8 cellular contexts compared by ENCODE assay signal in the genomic region with DNA sequence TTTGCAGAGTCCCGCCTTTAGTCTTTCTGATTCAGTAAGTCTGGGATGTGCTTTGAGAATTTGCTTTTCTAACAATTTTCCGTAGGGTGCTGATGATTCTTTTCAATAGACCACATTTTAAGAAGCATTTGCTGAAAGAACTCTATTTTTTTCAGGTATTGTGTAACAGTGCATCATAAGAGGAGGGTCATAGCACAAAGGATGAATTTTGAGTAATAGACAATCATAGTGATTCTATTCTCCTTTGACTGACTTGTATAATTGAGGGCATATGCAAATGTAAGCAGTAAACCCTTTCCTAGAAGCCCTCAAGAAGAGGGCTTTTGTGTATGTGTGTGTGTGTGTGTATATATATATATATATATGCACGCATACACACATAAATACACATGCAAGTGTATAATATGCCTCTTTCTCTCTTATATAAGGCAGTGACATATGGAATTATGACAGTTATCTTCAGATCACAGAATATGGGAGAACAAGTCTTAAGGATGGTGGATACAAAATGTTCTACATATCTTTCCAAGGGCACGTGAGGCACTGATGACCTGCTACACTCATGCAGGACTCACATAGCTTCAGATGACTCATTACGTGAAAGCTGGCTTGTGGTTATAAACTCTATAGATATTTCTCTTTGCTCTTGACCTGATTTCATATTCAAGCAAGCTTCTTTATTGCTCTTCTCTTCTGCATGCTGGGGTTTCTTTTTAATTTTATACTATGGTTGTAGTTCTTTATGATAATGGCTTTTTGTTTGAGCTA. TPM values are rescaled to one million over a fixed set of nuclear protein-coding genes. Genes with fewer than 3 reads are reported as not detected.
DNase-seq lines count a peak whose midpoint lies in the region; ATAC-seq lines count a peak whose summit lies in the region.

No MANE protein-coding gene starts in this region.

- no peak overlapping the region for H3K18ac ChIP-seq in mesenchymal stem cell (ENCODE audit: low read depth in 1 of 2, low read length in 2 of 2)

- H3K4me2 ChIP-seq in mesenchymal stem cell (ENCODE audit: low read length, poor library complexity, severe bottlenecking) = no peak overlapping the region

- H3K4me3 Mint-ChIP-seq in activated naive CD4-positive, alpha-beta T cell treated with anti-CD3 and anti-CD28 coated beads, Interleukin-2, amount 50 U/mL, for 24 hours = no peak overlapping the region

- no peak overlapping the region for H3K23ac ChIP-seq in mesenchymal stem cell (ENCODE audit: low read length in 2 of 2)

- 100% methylated on average over 2 of the region's 5 CpGs for WGBS in mesenchymal stem cell

- no peak overlapping the region for H3K14ac ChIP-seq in mesenchymal stem cell (ENCODE audit: low read length in 2 of 2)

- H3K79me1 ChIP-seq in mesenchymal stem cell (replicated peaks; ENCODE audit: low read length, poor library complexity, severe bottlenecking) = no peaks in the 10 kb centered on the region

- no peak overlapping the region for H3K27ac ChIP-seq in mesenchymal stem cell (ENCODE audit: low read length, poor library complexity, severe bottlenecking)
- no peak overlapping the region for H3K27ac ChIP-seq in effector memory CD4-positive, alpha-beta T cell (ENCODE audit: insufficient read depth, low read length, poor library complexity, severe bottlenecking)

- H3K9ac ChIP-seq in mesenchymal stem cell (ENCODE audit: low read length) = peak overlapping the region; percentile 61

- no peak overlapping the region for H2BK120ac ChIP-seq in mesenchymal stem cell (ENCODE audit: low read depth, low read length)

- no peak overlapping the region for H2BK15ac ChIP-seq in mesenchymal stem cell (ENCODE audit: low read depth, poor library complexity, severe bottlenecking)

- peak; percentile 87 for ATAC-seq in HG03025 (IDR thresholded peaks at IDR 0.05; ENCODE audit: low FRiP score, unreplicated experiment)
- ATAC-seq in left lobe of liver = no peak

- H3K36me3 ChIP-seq in mesenchymal stem cell (ENCODE audit: control insufficient read depth in 1 of 2, insufficient read depth in 2 of 2, low read depth in 1 of 2, low read length in 2 of 2) = no peaks in the 10 kb centered on the region
- no peaks in the 10 kb centered on the region for H3K36me3 ChIP-seq in effector memory CD4-positive, alpha-beta T cell (ENCODE audit: control insufficient read depth, insufficient read depth, low read length)

- peaks cover 1% of the 10 kb centered on the region for H3K36me3 Mint-ChIP-seq in activated naive CD4-positive, alpha-beta T cell treated with anti-CD3 and anti-CD28 coated beads, Interleukin-2, amount 50 U/mL, for 24 hours

- no peak overlapping the region for H3K4ac ChIP-seq in mesenchymal stem cell (ENCODE audit: low read depth in 1 of 2, low read length in 2 of 2)

- no peaks in the 10 kb centered on the region for H3K9me3 Mint-ChIP-seq in activated naive CD4-positive, alpha-beta T cell treated with anti-CD3 and anti-CD28 coated beads, Interleukin-2, amount 50 U/mL, for 24 hours

- no peak overlapping the region for H3K4me3 ChIP-seq in mesenchymal stem cell (ENCODE audit: insufficient read depth in 1 of 2, low read depth in 1 of 2, low read length in 2 of 2)
- H3K4me3 ChIP-seq in effector memory CD4-positive, alpha-beta T cell (ENCODE audit: insufficient read depth, low read depth, low read length, poor library complexity, severe bottlenecking) = no peak overlapping the region

- no peaks in the 10 kb centered on the region for H3K4me1 ChIP-seq in mesenchymal stem cell (ENCODE audit: control insufficient read depth, insufficient read depth, low read depth, low read length)
- no peaks in the 10 kb centered on the region for H3K4me1 ChIP-seq in effector memory CD4-positive, alpha-beta T cell (ENCODE audit: control insufficient read depth, insufficient read depth, low read length, poor library complexity, severe bottlenecking)

- H2AK5ac ChIP-seq in mesenchymal stem cell (ENCODE audit: low read length, severe bottlenecking) = no peak overlapping the region

- H2BK12ac ChIP-seq in mesenchymal stem cell (ENCODE audit: low read length in 2 of 2) = no peak overlapping the region

- DNase-seq in activated naive CD4-positive, alpha-beta T cell (lab: John Stamatoyannopoulos, UW) = no peak
- DNase-seq in SW480 (ENCODE audit: low spot score) (peak; percentile 75), mesenchymal stem cell (peak; percentile 88), DMS 273 (lab: John Stamatoyannopoulos, UW; ENCODE audit: unreplicated experiment) (no peak), left lobe of liver (ENCODE audit: low spot score) (no peak)
- no peak for DNase-seq in effector memory CD4-positive, alpha-beta T cell

- H3K27me3 ChIP-seq in mesenchymal stem cell (ENCODE audit: control insufficient read depth in 1 of 2, insufficient read depth in 1 of 2, low read length in 2 of 2) = no peaks in the 10 kb centered on the region
- H3K27me3 ChIP-seq in effector memory CD4-positive, alpha-beta T cell (replicated peaks; ENCODE audit: control insufficient read depth, insufficient read depth, low read length, poor library complexity, severe bottlenecking) = no peaks in the 10 kb centered on the region

- no peaks in the 10 kb centered on the region for H3K27me3 Mint-ChIP-seq in activated naive CD4-positive, alpha-beta T cell treated with anti-CD3 and anti-CD28 coated beads, Interleukin-2, amount 50 U/mL, for 24 hours

- H2AFZ ChIP-seq in mesenchymal stem cell (ENCODE audit: low read depth, low read length) = no peak overlapping the region

- peaks cover 34% of the 10 kb centered on the region for H3K4me1 Mint-ChIP-seq in activated naive CD4-positive, alpha-beta T cell treated with anti-CD3 and anti-CD28 coated beads, Interleukin-2, amount 50 U/mL, for 24 hours

- no peak overlapping the region for H2BK5ac ChIP-seq in mesenchymal stem cell (ENCODE audit: low read depth, low read length, poor library complexity, severe bottlenecking)

- no peak overlapping the region for H4K8ac ChIP-seq in mesenchymal stem cell (ENCODE audit: low read length)

- no peaks in the 10 kb centered on the region for H3K9me3 ChIP-seq in mesenchymal stem cell (ENCODE audit: control insufficient read depth, low read length)
- H3K9me3 ChIP-seq in effector memory CD4-positive, alpha-beta T cell (ENCODE audit: control insufficient read depth, low read length) = no peaks in the 10 kb centered on the region

- H4K91ac ChIP-seq in mesenchymal stem cell (ENCODE audit: low read length) = no peak overlapping the region

- H3K27ac Mint-ChIP-seq in activated naive CD4-positive, alpha-beta T cell treated with anti-CD3 and anti-CD28 coated beads, Interleukin-2, amount 50 U/mL, for 24 hours = peak overlapping the region; percentile 18

RNA-seq across cellular contexts. Expression of gene PLSCR1, which starts 6.5 kb away (rescaled TPM):
- 28.7 TPM for polyA plus RNA-seq in mesenchymal stem cell (2013, experiment 1 of 2)
- 26.6 TPM for polyA plus RNA-seq in mesenchymal stem cell (2013, experiment 2 of 2)
- 21.3 TPM for total RNA-seq in left lobe of liver

RNA-seq across cellular contexts. Expression of gene PLSCR5, which starts 54.2 kb away (rescaled TPM):
- polyA plus RNA-seq in mesenchymal stem cell (2013, experiment 1 of 2) = 0.10 TPM
- polyA plus RNA-seq in mesenchymal stem cell (2013, experiment 2 of 2) = 0.04 TPM
- not detected for total RNA-seq in left lobe of liver

Comparison
In these comparisons a context has a peak if more than half of its experiments do, and no peak if none do; other contexts are left out.
1. DNase-seq: peak in SW480 (single experiment) and mesenchymal stem cell (single experiment); none in activated naive CD4-positive, alpha-beta T cell (0 of 4), DMS 273 (single experiment), left lobe of liver (single experiment) and effector memory CD4-positive, alpha-beta T cell (0 of 3).